ENCODE assay signal across 9 cellular contexts in the genomic region with DNA sequence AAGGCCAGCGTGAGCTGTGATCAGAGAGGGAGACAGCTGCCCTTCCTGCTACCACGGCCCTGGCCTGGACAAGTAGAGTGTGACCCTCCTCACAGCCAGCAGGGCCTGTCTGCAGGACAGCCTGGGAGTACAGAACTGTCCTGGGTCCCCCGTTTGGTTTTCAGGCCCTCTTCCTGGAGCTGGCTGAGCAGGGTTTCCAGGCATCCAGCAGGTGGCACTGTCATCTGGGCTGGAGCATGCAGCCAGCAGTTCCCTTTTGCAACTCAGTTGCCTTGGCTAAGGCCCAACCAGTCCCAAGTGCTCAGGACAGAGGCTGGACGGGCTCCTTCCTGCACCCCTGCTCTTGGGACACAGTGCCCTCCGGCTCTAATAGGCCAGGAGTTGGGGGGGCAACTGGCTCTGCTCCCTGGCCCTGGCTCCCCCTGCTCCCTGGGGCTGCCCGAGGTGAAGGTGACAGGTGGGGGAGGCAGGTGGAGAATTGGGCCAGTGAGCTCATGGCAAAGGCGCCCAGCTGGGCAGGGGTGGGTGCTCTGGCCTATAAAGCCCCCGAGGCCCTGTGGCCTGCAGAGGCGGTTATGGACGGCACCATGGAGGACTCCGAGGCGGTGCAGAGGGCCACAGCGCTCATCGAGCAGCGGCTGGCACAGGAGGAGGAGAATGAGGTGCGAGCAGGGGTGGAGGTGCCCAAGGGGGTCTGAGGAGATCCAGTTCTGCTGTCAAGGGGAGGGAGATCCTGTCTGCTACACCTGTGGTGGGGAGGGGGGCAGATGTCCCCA. TPM values are rescaled to one million over a fixed set of nuclear protein-coding genes. Genes with fewer than 3 reads are reported as not detected.
DNase-seq lines count a peak whose midpoint lies in the region; ATAC-seq and TF ChIP-seq lines count a peak whose summit lies in the region.
"Had no signal": no experiment of that assay in that cellular context is flagged by ENCODE, and none has a peak within 500 bp of the region (broad histone marks: within the 10 kb centered on the region; RNA-seq: fewer than 3 reads in every experiment).

A gene with protein sequence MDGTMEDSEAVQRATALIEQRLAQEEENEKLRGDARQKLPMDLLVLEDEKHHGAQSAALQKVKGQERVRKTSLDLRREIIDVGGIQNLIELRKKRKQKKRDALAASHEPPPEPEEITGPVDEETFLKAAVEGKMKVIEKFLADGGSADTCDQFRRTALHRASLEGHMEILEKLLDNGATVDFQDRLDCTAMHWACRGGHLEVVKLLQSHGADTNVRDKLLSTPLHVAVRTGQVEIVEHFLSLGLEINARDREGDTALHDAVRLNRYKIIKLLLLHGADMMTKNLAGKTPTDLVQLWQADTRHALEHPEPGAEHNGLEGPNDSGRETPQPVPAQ (plus strand): TSS at position 566 of the 776 bp plus-strand sequence. CDS start 10 bp downstream, at position 576.

- peaks cover 4% of the 10 kb centered on the region for H3K36me3 Mint-ChIP-seq in osteocyte (ENCODE audit: unreplicated experiment)

- intact Hi-C loops in transverse colon (cut with DNase I; ENCODE audit: low total_unique reads), result no loop called here

- H3K27me3 Mint-ChIP-seq in osteocyte (ENCODE audit: unreplicated experiment), result no peaks in the 10 kb centered on the region

- no peaks in the 10 kb centered on the region for H3K27me3 ChIP-seq in transverse colon

- H3K36me3 ChIP-seq in transverse colon, result no peaks in the 10 kb centered on the region

- no peaks in the 10 kb centered on the region for H3K9me3 Mint-ChIP-seq in osteocyte (ENCODE audit: unreplicated experiment)

- no peaks in the 10 kb centered on the region for H3K9me3 ChIP-seq in transverse colon
- H3K9me3 ChIP-seq: neutrophil had no signal

- H3K4me3 Mint-ChIP-seq in osteocyte (ENCODE audit: unreplicated experiment), result no peak within 1 kb of the TSS

- in situ Hi-C loops in transverse colon (cut with MboI; ENCODE audit: low pct_ligation_motif_present in 1 of 4, low pct_unique_long_range_greater_than_20kb in 1 of 4, low sequenced_read_pairs in 3 of 4), result no loop called here

- peaks cover 0 to 7% (median 1%) of the 10 kb centered on the region in 4 donors for H3K4me1 ChIP-seq in transverse colon

- TF ChIP-seq POLR2A in transverse colon (IDR thresholded peaks at IDR 0.05), result no peak

- H3K4me3 ChIP-seq in transverse colon, result no peak within 1 kb of the TSS

- WGBS in transverse colon (ENCODE audit: low coverage in 1 of 2), 2 donors, result 71 to 97% methylated on average over 6 to 16 of the region's 16 CpGs

- H3K27ac Mint-ChIP-seq in osteocyte (ENCODE audit: unreplicated experiment), result peak within 1 kb of the TSS; percentile 81

- peak; percentile 90 for TF ChIP-seq CTCF in osteocyte (IDR thresholded peaks at IDR 0.05)
- TF ChIP-seq CTCF in transverse colon (IDR thresholded peaks at IDR 0.05), result peak; percentile 71 to 80 (median 79)

- DNase-seq in NCI-H1436 (lab: John Stamatoyannopoulos, UW) (peak; percentile 42), NCI-H1436 treated with DMSO at 0.1 percent for 48 hours (lab: John Stamatoyannopoulos, UW) (no peak), RPMI7951 (ENCODE audit: low read depth) (peak; percentile 63), foreskin melanocyte (peak; percentile 58), osteocyte (ENCODE audit: extremely low spot score, unreplicated experiment) (peak; percentile 89), transverse colon (peak; percentile 78)
- peak; percentile 78 for DNase-seq in activated effector memory CD4-positive, alpha-beta T cell treated with anti-CD3 and anti-CD28 coated beads, Interleukin-2, amount 50 U/mL, for 16 hours

- no peak for TF ChIP-seq EP300 in transverse colon (IDR thresholded peaks at IDR 0.05; ENCODE audit: low read depth)

- H3K27ac ChIP-seq in transverse colon, result no peak within 1 kb of the TSS
- H3K27ac ChIP-seq: neutrophil had no signal

- ATAC-seq in HG03460 (IDR thresholded peaks at IDR 0.05; ENCODE audit: unreplicated experiment), result peak; percentile 79

- peaks cover 54% of the 10 kb centered on the region for H3K4me1 Mint-ChIP-seq in osteocyte (ENCODE audit: unreplicated experiment)

RNA-seq across cellular contexts. Expression of the gene that starts here (rescaled TPM):
- not detected in 2 replicates for total RNA-seq in RPMI7951 (2014; rRNA removed; shearing (Covaris generic))
- not detected in 2 replicates for total RNA-seq in osteocyte
- total RNA-seq in transverse colon, result not detected

Comparison
In these comparisons a context has a peak if more than half of its experiments do, and no peak if none do; other contexts are left out.
1. Peak in DNase-seq in RPMI7951; RNA of the gene not detected or under 1 TPM.
2. Peak in DNase-seq in osteocyte; RNA of the gene not detected or under 1 TPM.
3. Peak in DNase-seq in transverse colon; RNA of the gene not detected or under 1 TPM.